In the genomic region with DNA sequence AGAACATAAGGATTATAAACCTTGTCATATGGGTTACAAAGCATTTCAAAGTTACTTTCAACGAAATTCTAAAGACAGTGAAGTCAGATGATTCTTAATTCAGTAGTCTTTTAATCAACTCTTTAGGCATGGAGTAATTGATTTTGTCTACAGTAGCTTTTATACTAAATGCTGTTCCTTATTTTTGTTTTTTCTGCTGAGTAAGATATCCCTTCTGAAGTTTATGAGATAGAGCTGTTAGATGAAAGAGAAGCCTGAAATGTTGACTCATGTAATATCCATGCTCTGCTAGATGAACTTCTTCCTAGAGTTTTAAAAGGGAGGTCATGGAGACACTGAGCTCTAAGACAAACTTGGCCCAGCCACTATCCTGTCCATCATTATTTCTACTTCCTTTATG, we compare ENCODE assay signal across 23 cellular contexts.
"Had no signal": no experiment of that assay in that cellular context is flagged by ENCODE, and none has a peak within 500 bp of the region (broad histone marks: within the 10 kb centered on the region; RNA-seq: fewer than 3 reads in every experiment).

No MANE protein-coding gene starts in this region.

- H3K9me3 Mint-ChIP-seq: activated naive CD4-positive, alpha-beta T cell treated with anti-CD3 and anti-CD28 coated beads, Interleukin-2, amount 10 ng/mL, durations not matched to agents 7 days and 5 days; activated naive CD8-positive, alpha-beta T cell treated with anti-CD3 and anti-CD28 coated beads, Interleukin-2, amount 50 U/mL, for 24 hours; mesothelial cell of epicardium; naive B cell; stimulated activated naive CD8-positive, alpha-beta T cell treated with anti-CD3 and anti-CD28 coated beads, Interleukin-15, amount 100 ng/mL, for 72 hours; T-helper 2 cell treated with Interferon-gamma antibody and Interleukin-4, amounts not matched to agents 5 μg/mL and 100 μg/mL, for 36 hours had no signal

- H3K4me1 Mint-ChIP-seq: activated naive CD4-positive, alpha-beta T cell treated with anti-CD3 and anti-CD28 coated beads, Interleukin-2, amount 10 ng/mL, durations not matched to agents 7 days and 5 days; activated naive CD8-positive, alpha-beta T cell treated with anti-CD3 and anti-CD28 coated beads, Interleukin-2, amount 50 U/mL, for 24 hours; mesothelial cell of epicardium; naive B cell; stimulated activated naive CD8-positive, alpha-beta T cell treated with anti-CD3 and anti-CD28 coated beads, Interleukin-15, amount 100 ng/mL, for 72 hours had no signal

- H3K27ac Mint-ChIP-seq: activated naive CD4-positive, alpha-beta T cell treated with anti-CD3 and anti-CD28 coated beads, Interleukin-2, amount 10 ng/mL, durations not matched to agents 7 days and 5 days; activated naive CD8-positive, alpha-beta T cell treated with anti-CD3 and anti-CD28 coated beads, Interleukin-2, amount 50 U/mL, for 24 hours; mesothelial cell of epicardium; stimulated activated naive CD8-positive, alpha-beta T cell treated with anti-CD3 and anti-CD28 coated beads, Interleukin-15, amount 100 ng/mL, for 72 hours had no signal

- H3K27me3 Mint-ChIP-seq: activated naive CD4-positive, alpha-beta T cell treated with anti-CD3 and anti-CD28 coated beads, Interleukin-2, amount 10 ng/mL, durations not matched to agents 7 days and 5 days; activated naive CD8-positive, alpha-beta T cell treated with anti-CD3 and anti-CD28 coated beads, Interleukin-2, amount 50 U/mL, for 24 hours; naive B cell; stimulated activated naive CD8-positive, alpha-beta T cell treated with anti-CD3 and anti-CD28 coated beads, Interleukin-15, amount 100 ng/mL, for 72 hours had no signal

- DNase-seq: activated CD4-positive, alpha-beta T cell treated with anti-CD3 and anti-CD28 coated beads for 48 hours; activated CD4-positive, alpha-beta T cell treated with anti-CD3 and anti-CD28 coated beads, Interleukin-2, amount 50 U/mL, for 48 hours; activated CD8-positive, alpha-beta memory T cell treated with anti-CD3 and anti-CD28 coated beads for 24 hours; activated effector memory CD4-positive, alpha-beta T cell treated with anti-CD3 and anti-CD28 coated beads, Interleukin-2, amount 50 U/mL, for 16 hours; activated naive CD4-positive, alpha-beta T cell treated with anti-CD3 and anti-CD28 coated beads, Interleukin-2, amount 10 ng/mL, durations not matched to agents 7 days and 5 days; activated naive CD8-positive, alpha-beta T cell treated with anti-CD3 and anti-CD28 coated beads, Interleukin-2, amount 50 U/mL, for 24 hours; amygdala; head of caudate nucleus; hippocampal formation; left colon; mammary epithelial cell; naive B cell; stimulated activated CD4-positive, alpha-beta T cell treated with anti-CD3 and anti-CD28 coated beads, Interleukin-12 subunit alpha, Interleukin-12 subunit beta, amount 100 ng/mL, for 4 hours; stimulated activated CD4-positive, alpha-beta T cell treated with anti-CD3 and anti-CD28 coated beads, Interleukin-4, amount 100 ng/mL, for 1 hour; stimulated activated naive CD8-positive, alpha-beta T cell treated with anti-CD3 and anti-CD28 coated beads, Interleukin-15, amount 100 ng/mL, for 72 hours; substantia nigra; upper lobe of left lung; WERI-Rb-1 had no signal

- H3K4me3 Mint-ChIP-seq: activated naive CD4-positive, alpha-beta T cell treated with anti-CD3 and anti-CD28 coated beads, Interleukin-2, amount 10 ng/mL, durations not matched to agents 7 days and 5 days; activated naive CD8-positive, alpha-beta T cell treated with anti-CD3 and anti-CD28 coated beads, Interleukin-2, amount 50 U/mL, for 24 hours; mesothelial cell of epicardium; naive B cell; stimulated activated naive CD8-positive, alpha-beta T cell treated with anti-CD3 and anti-CD28 coated beads, Interleukin-15, amount 100 ng/mL, for 72 hours; T-helper 2 cell treated with Interferon-gamma antibody and Interleukin-4, amounts not matched to agents 5 μg/mL and 100 μg/mL, for 36 hours had no signal

- ATAC-seq: activated CD4-positive, CD25-positive, alpha-beta regulatory T cell treated with anti-CD3 and anti-CD28 coated beads, Interleukin-2, amount 50 U/mL, for 24 hours; activated naive CD8-positive, alpha-beta T cell treated with anti-CD3 and anti-CD28 coated beads, Interleukin-2, amount 50 U/mL, for 24 hours; gastroesophageal sphincter; left colon; sciatic nerve; stimulated activated naive CD8-positive, alpha-beta T cell treated with anti-CD3 and anti-CD28 coated beads, Interleukin-15, amount 100 ng/mL, for 72 hours had no signal
